In the genomic region with DNA sequence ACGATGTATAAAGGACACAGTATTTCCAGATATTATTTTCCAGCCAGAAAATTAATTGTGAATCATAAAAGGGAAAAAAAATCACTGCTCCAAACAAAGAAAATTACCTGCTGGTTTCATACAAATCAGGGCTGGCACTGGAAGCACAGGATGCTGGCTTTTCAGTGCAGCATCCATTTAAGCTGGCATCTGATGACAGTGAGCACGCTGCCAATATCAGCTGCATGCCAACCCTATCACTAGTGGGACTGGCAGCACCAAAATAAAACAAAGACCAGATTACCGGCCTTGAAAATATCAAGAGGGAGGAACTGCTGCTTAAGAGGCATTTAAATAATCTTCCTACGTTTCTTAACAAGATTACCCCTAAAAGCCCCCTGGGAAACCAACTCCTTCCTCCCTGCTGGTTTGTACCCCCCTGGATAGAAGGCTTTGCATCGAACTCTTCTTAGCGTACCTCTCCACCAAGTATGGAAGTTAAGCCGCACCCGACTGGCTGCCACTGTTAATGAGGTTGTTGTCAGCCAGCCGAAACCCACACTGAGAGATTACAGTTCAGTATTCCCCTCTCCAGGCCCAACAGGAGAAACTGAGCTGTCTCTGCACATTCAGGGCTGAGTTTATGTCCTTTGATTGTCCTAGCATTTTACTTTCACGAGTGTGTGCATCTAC, we compare ENCODE assay signal across 1 cellular context.
TF ChIP-seq lines count a peak whose summit lies in the region.

No MANE protein-coding gene starts in this region.

TF ChIP-seq in SK-N-SH, 30 proteins besides CTCF, POLR2A, EP300 and RAD21 (continued from another document):
- TF ChIP-seq, protein P1, sequence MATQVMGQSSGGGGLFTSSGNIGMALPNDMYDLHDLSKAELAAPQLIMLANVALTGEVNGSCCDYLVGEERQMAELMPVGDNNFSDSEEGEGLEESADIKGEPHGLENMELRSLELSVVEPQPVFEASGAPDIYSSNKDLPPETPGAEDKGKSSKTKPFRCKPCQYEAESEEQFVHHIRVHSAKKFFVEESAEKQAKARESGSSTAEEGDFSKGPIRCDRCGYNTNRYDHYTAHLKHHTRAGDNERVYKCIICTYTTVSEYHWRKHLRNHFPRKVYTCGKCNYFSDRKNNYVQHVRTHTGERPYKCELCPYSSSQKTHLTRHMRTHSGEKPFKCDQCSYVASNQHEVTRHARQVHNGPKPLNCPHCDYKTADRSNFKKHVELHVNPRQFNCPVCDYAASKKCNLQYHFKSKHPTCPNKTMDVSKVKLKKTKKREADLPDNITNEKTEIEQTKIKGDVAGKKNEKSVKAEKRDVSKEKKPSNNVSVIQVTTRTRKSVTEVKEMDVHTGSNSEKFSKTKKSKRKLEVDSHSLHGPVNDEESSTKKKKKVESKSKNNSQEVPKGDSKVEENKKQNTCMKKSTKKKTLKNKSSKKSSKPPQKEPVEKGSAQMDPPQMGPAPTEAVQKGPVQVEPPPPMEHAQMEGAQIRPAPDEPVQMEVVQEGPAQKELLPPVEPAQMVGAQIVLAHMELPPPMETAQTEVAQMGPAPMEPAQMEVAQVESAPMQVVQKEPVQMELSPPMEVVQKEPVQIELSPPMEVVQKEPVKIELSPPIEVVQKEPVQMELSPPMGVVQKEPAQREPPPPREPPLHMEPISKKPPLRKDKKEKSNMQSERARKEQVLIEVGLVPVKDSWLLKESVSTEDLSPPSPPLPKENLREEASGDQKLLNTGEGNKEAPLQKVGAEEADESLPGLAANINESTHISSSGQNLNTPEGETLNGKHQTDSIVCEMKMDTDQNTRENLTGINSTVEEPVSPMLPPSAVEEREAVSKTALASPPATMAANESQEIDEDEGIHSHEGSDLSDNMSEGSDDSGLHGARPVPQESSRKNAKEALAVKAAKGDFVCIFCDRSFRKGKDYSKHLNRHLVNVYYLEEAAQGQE (IDR thresholded peaks at IDR 0.05; ENCODE audit: low read depth, low read length): no peak
- TF ChIP-seq, protein P2, sequence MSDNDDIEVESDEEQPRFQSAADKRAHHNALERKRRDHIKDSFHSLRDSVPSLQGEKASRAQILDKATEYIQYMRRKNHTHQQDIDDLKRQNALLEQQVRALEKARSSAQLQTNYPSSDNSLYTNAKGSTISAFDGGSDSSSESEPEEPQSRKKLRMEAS (IDR thresholded peaks at IDR 0.05; ENCODE audit: low read depth): no peak
- TF ChIP-seq ELF1 (IDR thresholded peaks at IDR 0.05): no peak
- TF ChIP-seq, protein P3, sequence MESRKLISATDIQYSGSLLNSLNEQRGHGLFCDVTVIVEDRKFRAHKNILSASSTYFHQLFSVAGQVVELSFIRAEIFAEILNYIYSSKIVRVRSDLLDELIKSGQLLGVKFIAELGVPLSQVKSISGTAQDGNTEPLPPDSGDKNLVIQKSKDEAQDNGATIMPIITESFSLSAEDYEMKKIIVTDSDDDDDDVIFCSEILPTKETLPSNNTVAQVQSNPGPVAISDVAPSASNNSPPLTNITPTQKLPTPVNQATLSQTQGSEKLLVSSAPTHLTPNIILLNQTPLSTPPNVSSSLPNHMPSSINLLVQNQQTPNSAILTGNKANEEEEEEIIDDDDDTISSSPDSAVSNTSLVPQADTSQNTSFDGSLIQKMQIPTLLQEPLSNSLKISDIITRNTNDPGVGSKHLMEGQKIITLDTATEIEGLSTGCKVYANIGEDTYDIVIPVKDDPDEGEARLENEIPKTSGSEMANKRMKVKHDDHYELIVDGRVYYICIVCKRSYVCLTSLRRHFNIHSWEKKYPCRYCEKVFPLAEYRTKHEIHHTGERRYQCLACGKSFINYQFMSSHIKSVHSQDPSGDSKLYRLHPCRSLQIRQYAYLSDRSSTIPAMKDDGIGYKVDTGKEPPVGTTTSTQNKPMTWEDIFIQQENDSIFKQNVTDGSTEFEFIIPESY (IDR thresholded peaks at IDR 0.05; ENCODE audit: borderline replicate concordance, low read depth): no peak
